In the genomic region with DNA sequence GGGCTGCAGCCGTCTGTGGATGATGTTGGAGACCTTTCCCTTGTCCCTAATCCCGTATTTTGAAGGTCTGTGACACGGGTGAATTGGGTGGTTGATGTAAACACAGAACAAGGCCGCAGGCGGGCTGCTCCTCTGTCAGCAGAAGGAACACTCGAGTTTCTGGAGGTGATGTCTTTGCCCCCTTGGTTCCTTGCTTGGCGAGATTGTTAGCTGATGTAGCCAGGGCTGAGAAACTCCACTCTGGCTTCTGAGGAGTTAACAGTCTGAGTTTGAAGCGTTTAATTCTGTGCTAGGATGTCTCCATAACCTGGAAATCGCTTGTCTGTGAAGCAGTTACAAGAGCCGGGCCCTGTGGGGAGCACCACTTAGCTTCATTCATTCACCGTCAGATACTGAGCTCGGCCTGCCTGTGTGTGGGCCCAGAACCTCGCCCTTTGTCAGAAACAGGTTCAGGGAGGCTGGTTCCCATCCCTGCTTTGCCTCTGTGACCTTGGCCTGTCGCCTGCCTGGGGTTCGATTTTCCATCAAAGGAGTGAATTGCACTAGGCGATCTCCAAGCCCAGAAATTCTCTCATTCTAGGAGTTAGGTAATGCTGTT, we compare ENCODE assay signal across 8 cellular contexts. TPM values are rescaled to one million over a fixed set of nuclear protein-coding genes. Genes with fewer than 3 reads are reported as not detected.
DNase-seq lines count a peak whose midpoint lies in the region; ATAC-seq, FAIRE-seq and TF ChIP-seq lines count a peak whose summit lies in the region.

No MANE protein-coding gene starts in this region.

- WGBS in pancreas, 2 donors: 2 to 3% methylated on average over 16 of the region's 16 CpGs

- no peaks in the 10 kb centered on the region for H3K36me3 Mint-ChIP-seq in activated naive CD4-positive, alpha-beta T cell treated with anti-CD3 and anti-CD28 coated beads for 36 hours (ENCODE audit: low read depth)
- H3K36me3 Mint-ChIP-seq in activated T-cell treated with anti-CD3 and anti-CD28 coated beads, Interleukin-2, amount 50 U/mL, for 24 hours (ENCODE audit: low read depth): peaks cover 56% of the 10 kb centered on the region

- no peak for FAIRE-seq in pancreas (lab: Jason Lieb, UNC)

- ATAC-seq in foreskin keratinocyte: no peak
- ATAC-seq in pancreas: no peak

- CTCF ChIA-PET in activated naive CD4-positive, alpha-beta T cell treated with anti-CD3 and anti-CD28 coated beads for 36 hours (lab: Charles Lee): interaction anchor here (0.8 to 1.3 kb wide), 2 partner anchors 25 to 75 kb away, joined by 3 to 5 read pairs; partner anchors contain the start of genes NUBP2 and SPSB3

- H3K9me3 ChIP-seq in pancreas: no peaks in the 10 kb centered on the region

- H3K27ac Mint-ChIP-seq in activated naive CD4-positive, alpha-beta T cell treated with anti-CD3 and anti-CD28 coated beads for 36 hours: peak overlapping the region; percentile 78
- peak overlapping the region; percentile 92 for H3K27ac Mint-ChIP-seq in activated T-cell treated with anti-CD3 and anti-CD28 coated beads, Interleukin-2, amount 50 U/mL, for 24 hours

- H3K27me3 ChIP-seq in foreskin keratinocyte (no peaks in the 10 kb centered on the region), pancreas (no peaks in the 10 kb centered on the region)

- peak overlapping the region; percentile 63 to 95 (median 86) for H3K4me3 ChIP-seq in pancreas

- peak; percentile 39 for DNase-seq in activated naive CD4-positive, alpha-beta T cell treated with anti-CD3 and anti-CD28 coated beads for 36 hours
- DNase-seq in activated naive CD4-positive, alpha-beta T cell (lab: John Stamatoyannopoulos, UW): no peak
- DNase-seq in activated T-cell treated with anti-CD3 and anti-CD28 coated beads, Interleukin-2, amount 50 U/mL, for 24 hours: no peak
- DNase-seq in foreskin keratinocyte: peak in 1 of 2 donors; percentile 40
- peak in 2 of 6 donors; percentile 26 to 48 for DNase-seq in pancreas
- DNase-seq in GM19238 (ENCODE audit: insufficient read length, low spot score): no peak
- DNase-seq in epidermal melanocyte (ENCODE audit: insufficient read length, low spot score): no peak
- DNase-seq in NCI-H2107 (lab: John Stamatoyannopoulos, UW): no peak

- no peaks in the 10 kb centered on the region for H3K4me1 ChIP-seq in foreskin keratinocyte
- peaks cover 0 to 12% (median 7%) of the 10 kb centered on the region in 3 donors for H3K4me1 ChIP-seq in pancreas

- peak overlapping the region; percentile 89 for H3K4me3 Mint-ChIP-seq in activated naive CD4-positive, alpha-beta T cell treated with anti-CD3 and anti-CD28 coated beads for 36 hours
- peak overlapping the region; percentile 91 for H3K4me3 Mint-ChIP-seq in activated T-cell treated with anti-CD3 and anti-CD28 coated beads, Interleukin-2, amount 50 U/mL, for 24 hours

- H3K9me3 Mint-ChIP-seq in activated naive CD4-positive, alpha-beta T cell treated with anti-CD3 and anti-CD28 coated beads for 36 hours: no peaks in the 10 kb centered on the region
- no peaks in the 10 kb centered on the region for H3K9me3 Mint-ChIP-seq in activated T-cell treated with anti-CD3 and anti-CD28 coated beads, Interleukin-2, amount 50 U/mL, for 24 hours

- H3K4me1 Mint-ChIP-seq in activated naive CD4-positive, alpha-beta T cell treated with anti-CD3 and anti-CD28 coated beads for 36 hours (ENCODE audit: low read depth): peaks cover 33% of the 10 kb centered on the region
- H3K4me1 Mint-ChIP-seq in activated T-cell treated with anti-CD3 and anti-CD28 coated beads, Interleukin-2, amount 50 U/mL, for 24 hours (ENCODE audit: low read depth): peaks cover 45% of the 10 kb centered on the region

- intact Hi-C loops in activated naive CD4-positive, alpha-beta T cell treated with anti-CD3 and anti-CD28 coated beads for 36 hours (cut with micrococcal nuclease): loop anchor here (1.0 to 5.0 kb wide), 5 partner anchors 16 to 286 kb away; partner anchors contain the start of genes CLCN7, EME2, MRPS34 and NUBP2
- intact Hi-C loops in pancreas (cut with DNase I): no loop called here

- H3K27me3 Mint-ChIP-seq in activated naive CD4-positive, alpha-beta T cell treated with anti-CD3 and anti-CD28 coated beads for 36 hours (ENCODE audit: low read depth): no peaks in the 10 kb centered on the region
- H3K27me3 Mint-ChIP-seq in activated T-cell treated with anti-CD3 and anti-CD28 coated beads, Interleukin-2, amount 50 U/mL, for 24 hours: no peaks in the 10 kb centered on the region

- H3K27ac ChIP-seq in foreskin keratinocyte (peak overlapping the region; percentile 37), pancreas (peak overlapping the region in 3 of 4 donors; percentile 28 to 85 (median 84))

- TF ChIP-seq CTCF in foreskin keratinocyte (conservative IDR thresholded peaks at IDR 0.05): peak; percentile 22
- TF ChIP-seq CTCF in pancreas (IDR thresholded peaks at IDR 0.05): no peak

- H3K36me3 ChIP-seq in pancreas: peaks cover 0 to 4% (median 0%) of the 10 kb centered on the region in 3 donors

RNA-seq across cellular contexts. Expression of gene MAPK8IP3, which starts 1.3 kb away (rescaled TPM):
- total RNA-seq in activated naive CD4-positive, alpha-beta T cell treated with anti-CD3 and anti-CD28 coated beads for 36 hours: 10 to 100 TPM; 46.5 to 50.7 TPM
- 22.4 and 28.2 TPM in 2 replicates for total RNA-seq in foreskin keratinocyte
- 8.5 and 10.6 TPM in 2 replicates for polyA plus RNA-seq in foreskin keratinocyte
- total RNA-seq in pancreas: 10 to 100 TPM; 25.5 to 51.8 (median 40.1) TPM
- 100 to 1,000 TPM in 1 of 2 donors, 10 to 100 TPM in 1; 94.9 to 244 TPM for polyA plus RNA-seq in pancreas

RNA-seq across cellular contexts. Expression of gene JPT2, which starts 29.2 kb away (rescaled TPM):
- 10 to 100 TPM; 54.0 to 69.4 TPM for total RNA-seq in activated naive CD4-positive, alpha-beta T cell treated with anti-CD3 and anti-CD28 coated beads for 36 hours
- 131 and 146 TPM in 2 replicates for total RNA-seq in foreskin keratinocyte
- polyA plus RNA-seq in foreskin keratinocyte: 97.9 and 101 TPM in 2 replicates
- total RNA-seq in pancreas: 10 to 100 TPM; 21.7 to 49.3 (median 32.4) TPM
- 10 to 100 TPM; 13.5 to 22.2 TPM for polyA plus RNA-seq in pancreas
